In genomic region chr1:101238681-101239094, GRCh38 we compare ENCODE assay signal across 8 cellular contexts. TPM values are rescaled to one million over a fixed set of nuclear protein-coding genes. Genes with fewer than 3 reads are reported as not detected.
DNase-seq lines count a peak whose midpoint lies in the region; ATAC-seq, FAIRE-seq and TF ChIP-seq lines count a peak whose summit lies in the region.

No MANE protein-coding gene starts in this region.

- H3K4me3 ChIP-seq in A549 (no peak overlapping the region), fibroblast of the aortic adventitia (ENCODE audit: low read depth, low read length) (no peak overlapping the region), neural cell (ENCODE audit: low read length) (no peak overlapping the region)

- CTCF ChIA-PET in A549 (lab: Yijun Ruan, JAX): interaction anchor here (0.6 to 3.7 kb wide), 24 partner anchors 10 to 1765 kb away, joined by 3 to 44 read pairs (median 4); no protein-coding TSS in a partner anchor

- no peaks in the 10 kb centered on the region for H3K9me2 ChIP-seq in neural cell (ENCODE audit: insufficient read depth, low read length)

- no peaks in the 10 kb centered on the region for H4K20me1 ChIP-seq in neural cell (ENCODE audit: insufficient read depth)

- peak overlapping the region; percentile 96 for H3K27ac Mint-ChIP-seq in activated T-helper 2 cell treated with anti-CD3 and anti-CD28 coated beads, Interferon-gamma antibody, Interleukin-2, Interleukin-4, amounts not matched to agents 10 μg/mL and 5 μg/mL and 100 μg/mL, durations not matched to agents 14 hours and 24 hours and 36 hours

- H3K27ac ChIP-seq in A549 (no peak overlapping the region), neural cell (ENCODE audit: low read length) (no peak overlapping the region)

- in situ Hi-C loops in GM13976 (cut with MboI; ENCODE audit: low sequenced_read_pairs, unreplicated experiment): loop anchor here (10.0 kb wide), 1 partner anchor 104 kb away; no protein-coding TSS in a partner anchor

- H3K36me3 ChIP-seq in neural cell (ENCODE audit: insufficient read depth, low read length): no peaks in the 10 kb centered on the region

- no peaks in the 10 kb centered on the region for H3F3A ChIP-seq in neural cell (ENCODE audit: insufficient read depth, low read length, poor library complexity, severe bottlenecking)

- POLR2A ChIA-PET in A549 (lab: Yijun Ruan, JAX): interaction anchor here (0.6 kb wide), 1 partner anchor 17 kb away, joined by 7 read pairs; no protein-coding TSS in a partner anchor

- TF ChIP-seq CTCF in A549 (IDR thresholded peaks at IDR 0.05) (peak; percentile 61), GM13976 (IDR thresholded peaks at IDR 0.05; ENCODE audit: borderline replicate concordance, control extremely low read depth, extremely low read depth, insufficient read depth, missing control alignments) (peak; percentile 78), fibroblast of the aortic adventitia (IDR thresholded peaks at IDR 0.05; ENCODE audit: insufficient read depth, low read length) (peak; percentile 99), neural cell (IDR thresholded peaks at IDR 0.05; ENCODE audit: poor library complexity, severe bottlenecking) (peak; percentile 68)

- no peak for FAIRE-seq in A549 (lab: Jason Lieb, UNC)

- H3K4me1 Mint-ChIP-seq in activated T-helper 2 cell treated with anti-CD3 and anti-CD28 coated beads, Interferon-gamma antibody, Interleukin-2, Interleukin-4, amounts not matched to agents 10 μg/mL and 5 μg/mL and 100 μg/mL, durations not matched to agents 14 hours and 24 hours and 36 hours (ENCODE audit: low read depth): peaks cover 61% of the 10 kb centered on the region

- H2AFZ ChIP-seq in neural cell (ENCODE audit: low read depth, low read length): no peak overlapping the region

- 4% methylated on average over 2 of the region's 17 CpGs for WGBS in A549 (ENCODE audit: missing lambda C conversion rate)

- no peak for TF ChIP-seq POLR2A in A549 (IDR thresholded peaks at IDR 0.05; ENCODE audit: low read length)

- peak; percentile 55 to 66 for DNase-seq in A549 (ENCODE audit: low read depth in 1 of 2, low spot score in 1 of 2)
- DNase-seq in GM13976 (ENCODE audit: low spot score): peak; percentile 74
- peak; percentile 80 for DNase-seq in HPDE6-E6E7 (ENCODE audit: extremely low spot score)
- DNase-seq in RKO (ENCODE audit: low spot score): peak; percentile 80
- peak; percentile 80 for DNase-seq in activated T-helper 2 cell treated with anti-CD3 and anti-CD28 coated beads, Interferon-gamma antibody, Interleukin-2, Interleukin-4, amounts not matched to agents 10 μg/mL and 5 μg/mL and 100 μg/mL, durations not matched to agents 14 hours and 24 hours and 36 hours (ENCODE audit: low spot score)
- DNase-seq in fibroblast of the aortic adventitia (ENCODE audit: low read depth): peak; percentile 92
- peak; percentile 65 to 88 (median 78) for DNase-seq in stimulated activated naive CD4-positive, alpha-beta T cell (lab: John Stamatoyannopoulos, UW)

- no peak for TF ChIP-seq EP300 in A549 (IDR thresholded peaks at IDR 0.05)
- TF ChIP-seq EP300 in neural cell (conservative IDR thresholded peaks at IDR 0.05; ENCODE audit: poor library complexity, severe bottlenecking): no peak

- H3K4me1 ChIP-seq in A549: peaks cover 12% of the 10 kb centered on the region; the same call in 2 of the 3 replicates

- H3K27me3 Mint-ChIP-seq in activated T-helper 2 cell treated with anti-CD3 and anti-CD28 coated beads, Interferon-gamma antibody, Interleukin-2, Interleukin-4, amounts not matched to agents 10 μg/mL and 5 μg/mL and 100 μg/mL, durations not matched to agents 14 hours and 24 hours and 36 hours (ENCODE audit: low read depth): no peaks in the 10 kb centered on the region

- peaks cover 37% of the 10 kb centered on the region for H3K79me2 ChIP-seq in neural cell (replicated peaks; ENCODE audit: insufficient read depth, low read length)

- H3K27me3 ChIP-seq in neural cell (ENCODE audit: insufficient read depth, low read depth, low read length): peaks cover 21% of the 10 kb centered on the region

- peak overlapping the region; percentile 99 for H3K4me3 Mint-ChIP-seq in activated T-helper 2 cell treated with anti-CD3 and anti-CD28 coated beads, Interferon-gamma antibody, Interleukin-2, Interleukin-4, amounts not matched to agents 10 μg/mL and 5 μg/mL and 100 μg/mL, durations not matched to agents 14 hours and 24 hours and 36 hours (ENCODE audit: low read depth)

- peak; percentile 55 to 63 for TF ChIP-seq RAD21 in A549 (conservative IDR thresholded peaks at IDR 0.05 in 1 of 2, IDR thresholded peaks at IDR 0.05 in 1 of 2)
- TF ChIP-seq RAD21 in neural cell (conservative IDR thresholded peaks at IDR 0.05): peak; percentile 56

- no peak overlapping the region for H3K9ac ChIP-seq in neural cell (ENCODE audit: low read length)

- peak; percentile 81 to 87 for ATAC-seq in A549

- no peaks in the 10 kb centered on the region for H3K9me3 Mint-ChIP-seq in activated T-helper 2 cell treated with anti-CD3 and anti-CD28 coated beads, Interferon-gamma antibody, Interleukin-2, Interleukin-4, amounts not matched to agents 10 μg/mL and 5 μg/mL and 100 μg/mL, durations not matched to agents 14 hours and 24 hours and 36 hours

- H3K9me3 ChIP-seq in A549: no peaks in the 10 kb centered on the region
- no peaks in the 10 kb centered on the region for H3K9me3 ChIP-seq in neural cell (ENCODE audit: low read length)

- H3K36me3 Mint-ChIP-seq in activated T-helper 2 cell treated with anti-CD3 and anti-CD28 coated beads, Interferon-gamma antibody, Interleukin-2, Interleukin-4, amounts not matched to agents 10 μg/mL and 5 μg/mL and 100 μg/mL, durations not matched to agents 14 hours and 24 hours and 36 hours (ENCODE audit: low read depth): peaks cover 64% of the 10 kb centered on the region

- H3K4me2 ChIP-seq in A549 (peak overlapping the region; percentile 38; the same call in 2 of the 3 replicates), neural cell (ENCODE audit: low read length) (no peak overlapping the region)

- intact Hi-C loops in activated T-helper 2 cell treated with anti-CD3 and anti-CD28 coated beads, Interferon-gamma antibody, Interleukin-2, Interleukin-4, amounts not matched to agents 10 μg/mL and 5 μg/mL and 100 μg/mL, durations not matched to agents 14 hours and 24 hours and 36 hours (cut with micrococcal nuclease): loop anchor here (1.0 to 2.0 kb wide), 11 partner anchors 16 to 344 kb away; partner anchors contain the start of genes DPH5 and EXTL2

TF ChIP-seq in A549, 52 proteins besides CTCF, POLR2A, EP300 and RAD21:
- no peak for TF ChIP-seq HES2 (IDR thresholded peaks at IDR 0.05)
- TF ChIP-seq, protein P1, sequence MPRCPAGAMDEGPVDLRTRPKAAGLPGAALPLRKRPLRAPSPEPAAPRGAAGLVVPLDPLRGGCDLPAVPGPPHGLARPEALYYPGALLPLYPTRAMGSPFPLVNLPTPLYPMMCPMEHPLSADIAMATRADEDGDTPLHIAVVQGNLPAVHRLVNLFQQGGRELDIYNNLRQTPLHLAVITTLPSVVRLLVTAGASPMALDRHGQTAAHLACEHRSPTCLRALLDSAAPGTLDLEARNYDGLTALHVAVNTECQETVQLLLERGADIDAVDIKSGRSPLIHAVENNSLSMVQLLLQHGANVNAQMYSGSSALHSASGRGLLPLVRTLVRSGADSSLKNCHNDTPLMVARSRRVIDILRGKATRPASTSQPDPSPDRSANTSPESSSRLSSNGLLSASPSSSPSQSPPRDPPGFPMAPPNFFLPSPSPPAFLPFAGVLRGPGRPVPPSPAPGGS (IDR thresholded peaks at IDR 0.05): no peak
- TF ChIP-seq SMC3 (IDR thresholded peaks at IDR 0.05): peak; percentile 59
- TF ChIP-seq ZNF302 (CRISPR knock-in tag; IDR thresholded peaks at IDR 0.05): no peak

TF ChIP-seq in neural cell, 6 proteins besides CTCF, POLR2A, EP300 and RAD21:
- TF ChIP-seq EZH2 (IDR thresholded peaks at IDR 0.05; ENCODE audit: borderline replicate concordance, insufficient read depth, low read length, poor library complexity, severe bottlenecking): no peak
- TF ChIP-seq, protein P2, sequence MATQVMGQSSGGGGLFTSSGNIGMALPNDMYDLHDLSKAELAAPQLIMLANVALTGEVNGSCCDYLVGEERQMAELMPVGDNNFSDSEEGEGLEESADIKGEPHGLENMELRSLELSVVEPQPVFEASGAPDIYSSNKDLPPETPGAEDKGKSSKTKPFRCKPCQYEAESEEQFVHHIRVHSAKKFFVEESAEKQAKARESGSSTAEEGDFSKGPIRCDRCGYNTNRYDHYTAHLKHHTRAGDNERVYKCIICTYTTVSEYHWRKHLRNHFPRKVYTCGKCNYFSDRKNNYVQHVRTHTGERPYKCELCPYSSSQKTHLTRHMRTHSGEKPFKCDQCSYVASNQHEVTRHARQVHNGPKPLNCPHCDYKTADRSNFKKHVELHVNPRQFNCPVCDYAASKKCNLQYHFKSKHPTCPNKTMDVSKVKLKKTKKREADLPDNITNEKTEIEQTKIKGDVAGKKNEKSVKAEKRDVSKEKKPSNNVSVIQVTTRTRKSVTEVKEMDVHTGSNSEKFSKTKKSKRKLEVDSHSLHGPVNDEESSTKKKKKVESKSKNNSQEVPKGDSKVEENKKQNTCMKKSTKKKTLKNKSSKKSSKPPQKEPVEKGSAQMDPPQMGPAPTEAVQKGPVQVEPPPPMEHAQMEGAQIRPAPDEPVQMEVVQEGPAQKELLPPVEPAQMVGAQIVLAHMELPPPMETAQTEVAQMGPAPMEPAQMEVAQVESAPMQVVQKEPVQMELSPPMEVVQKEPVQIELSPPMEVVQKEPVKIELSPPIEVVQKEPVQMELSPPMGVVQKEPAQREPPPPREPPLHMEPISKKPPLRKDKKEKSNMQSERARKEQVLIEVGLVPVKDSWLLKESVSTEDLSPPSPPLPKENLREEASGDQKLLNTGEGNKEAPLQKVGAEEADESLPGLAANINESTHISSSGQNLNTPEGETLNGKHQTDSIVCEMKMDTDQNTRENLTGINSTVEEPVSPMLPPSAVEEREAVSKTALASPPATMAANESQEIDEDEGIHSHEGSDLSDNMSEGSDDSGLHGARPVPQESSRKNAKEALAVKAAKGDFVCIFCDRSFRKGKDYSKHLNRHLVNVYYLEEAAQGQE (IDR thresholded peaks at IDR 0.05; ENCODE audit: borderline replicate concordance): no peak
- peak; percentile 68 for TF ChIP-seq SMC3 (conservative IDR thresholded peaks at IDR 0.05; ENCODE audit: poor library complexity)

RNA-seq across cellular contexts. Expression of gene S1PR1, which starts 1.9 kb away (rescaled TPM):
- polyA plus RNA-seq in A549 (2011; rRNA removed): not detected in 2 replicates
- polyA plus RNA-seq in A549 (2012; cell fraction: cytosol; rRNA removed): 0.01 TPM in 1 of 2 replicates, not detected in the other
- polyA plus RNA-seq in A549 (2012; cell fraction: nucleus; rRNA removed): not detected in 2 replicates
- polyA plus RNA-seq in A549 (2017; fragmentation: RNase III; extraction: RNeasy Plus Mini Kit Qiagen cat#74134 plus additional on column Dnase treatment): 0.06 to 0.07 TPM in 2 of 3 replicates, not detected in the other
- 0.08 TPM in 1 of 2 replicates, not detected in the other for polyA minus RNA-seq in A549 (2011; rRNA and poly(A)+ RNA removed)
- total RNA-seq in activated T-helper 2 cell treated with anti-CD3 and anti-CD28 coated beads, Interferon-gamma antibody, Interleukin-2, Interleukin-4, amounts not matched to agents 10 μg/mL and 5 μg/mL and 100 μg/mL, durations not matched to agents 14 hours and 24 hours and 36 hours: 71.0 and 73.0 TPM in 2 replicates
- total RNA-seq in fibroblast of the aortic adventitia (ENCODE audit: low replicate concordance): 2.8 and 5.5 TPM in 2 replicates
- 0.44 TPM in 1 of 2 replicates, not detected in the other for polyA plus RNA-seq in neural cell
- 0.46 and 0.49 TPM in 2 replicates for polyA minus RNA-seq in neural cell

Comparison
In these comparisons a context has a peak if more than half of its experiments do, and no peak if none do; other contexts are left out.
1. RNA of gene S1PR1, which starts 1.9 kb away (total RNA-seq): 71.0 to 73.0 TPM in activated T-helper 2 cell treated with anti-CD3 and anti-CD28 coated beads, Interferon-gamma antibody, Interleukin-2, Interleukin-4, amounts not matched to agents 10 μg/mL and 5 μg/mL and 100 μg/mL, durations not matched to agents 14 hours and 24 hours and 36 hours; 2.8 to 5.5 TPM in fibroblast of the aortic adventitia; every median in the first group is over 10 times any median in the second.
2. Peak in every context shown above with its lines, with median percentiles within 50 percentile points of each other: DNase-seq and CTCF ChIP-seq.